19 cellular contexts compared by ENCODE assay signal in the genomic region with DNA sequence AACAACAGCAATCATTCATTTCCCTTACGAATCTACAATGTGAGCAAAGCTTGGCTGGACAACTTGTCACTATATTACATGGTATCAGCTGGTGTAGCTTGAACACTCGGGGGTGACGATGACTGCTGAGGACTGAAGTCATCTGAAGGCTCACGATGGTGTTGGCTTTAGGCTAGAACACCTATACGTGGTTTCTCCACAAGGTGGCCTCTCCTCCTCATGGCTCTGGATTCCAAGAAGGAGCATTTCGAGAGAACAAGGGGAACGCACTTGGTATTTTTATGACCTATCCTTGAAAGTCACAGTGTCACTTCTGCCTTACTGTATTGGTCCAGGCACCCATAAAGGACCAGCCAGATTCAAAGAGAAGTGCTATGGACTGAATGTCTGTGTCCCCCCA. TPM values are rescaled to one million over a fixed set of nuclear protein-coding genes. Genes with fewer than 3 reads are reported as not detected.
A peak's percentile ranks its signal among the peaks of the same experiment; 100 is the strongest.
DNase-seq lines count a peak whose midpoint lies in the region; ATAC-seq and TF ChIP-seq lines count a peak whose summit lies in the region.
"Had no signal": no experiment of that assay in that cellular context is flagged by ENCODE, and none has a peak within 500 bp of the region (broad histone marks: within the 10 kb centered on the region; RNA-seq: fewer than 3 reads in every experiment).

No MANE protein-coding gene starts in this region.

- H3K27ac Mint-ChIP-seq in neural crest cell (ENCODE audit: unreplicated experiment), result no peak overlapping the region
- H3K27ac Mint-ChIP-seq: activated T-helper 17 cell treated with anti-CD3 and anti-CD28 coated beads, Interleukin-2, amount 50 U/mL, for 72 hours had no signal

- H3K4me3 Mint-ChIP-seq in neural crest cell, result no peak overlapping the region
- H3K4me3 Mint-ChIP-seq: activated T-helper 17 cell treated with anti-CD3 and anti-CD28 coated beads, Interleukin-2, amount 50 U/mL, for 72 hours had no signal

- DNase-seq in NAMALWA (ENCODE audit: low spot score) (peak; percentile 22), dermis blood vessel endothelial cell (peak; percentile 46), neural crest cell (ENCODE audit: low read depth, low spot score) (no peak), GM03348 (ENCODE audit: low spot score) (no peak), HCEC 1CT (no peak)
- DNase-seq: heart right ventricle; kidney glomerular epithelial cell; midbrain; NCI-H1694; NCI-H446 treated with DMSO at 0.1 percent for 48 hours; occipital lobe; stimulated activated CD4-positive, alpha-beta T cell treated with anti-CD3 and anti-CD28 coated beads, Interleukin-4, amount 100 ng/mL, for 1 hour; stimulated activated CD8-positive, alpha-beta memory T cell treated with anti-CD3 and anti-CD28 coated beads, Interleukin-4, amount 100 ng/mL, for 48 hours had no signal

- no peaks in the 10 kb centered on the region for H3K36me3 Mint-ChIP-seq in neural crest cell (ENCODE audit: low read depth)

- peaks cover 20% of the 10 kb centered on the region for H3K4me1 Mint-ChIP-seq in neural crest cell
- H3K4me1 Mint-ChIP-seq: activated T-helper 17 cell treated with anti-CD3 and anti-CD28 coated beads, Interleukin-2, amount 50 U/mL, for 72 hours had no signal

- no peak for ATAC-seq in HG03196 (IDR thresholded peaks at IDR 0.05; ENCODE audit: unreplicated experiment)
- ATAC-seq: activated T-helper 17 cell treated with anti-CD3 and anti-CD28 coated beads, Interleukin-2, amount 50 U/mL, for 72 hours; heart right ventricle had no signal

- TF ChIP-seq CTCF in GM12873 (IDR thresholded peaks at IDR 0.05; ENCODE audit: insufficient read depth, low read depth, low read length, missing control alignments) (peak; percentile 36), neural crest cell (conservative IDR thresholded peaks at IDR 0.05) (peak; percentile 15)

- H3K27me3 Mint-ChIP-seq in neural crest cell (ENCODE audit: low read depth), result no peaks in the 10 kb centered on the region

- H3K9me3 Mint-ChIP-seq in neural crest cell, result no peaks in the 10 kb centered on the region
- H3K9me3 Mint-ChIP-seq: activated T-helper 17 cell treated with anti-CD3 and anti-CD28 coated beads, Interleukin-2, amount 50 U/mL, for 72 hours had no signal

RNA-seq across cellular contexts. Expression of a gene that starts 37.5 kb away (rescaled TPM):
- total RNA-seq in dermis blood vessel endothelial cell, result under 0.01 TPM in 1 of 2 replicates, not detected in the other
- 0.09 TPM in 1 of 2 replicates, not detected in the other for total RNA-seq in neural crest cell
- total RNA-seq: activated CD8-positive, alpha-beta memory T cell treated with anti-CD3 and anti-CD28 coated beads for 36 hours; activated T-helper 17 cell treated with anti-CD3 and anti-CD28 coated beads, Interleukin-2, amount 50 U/mL, for 72 hours; G401; heart right ventricle; occipital lobe; thoracic aorta had no signal

Comparison
In these comparisons a context has a peak if more than half of its experiments do, and no peak if none do; other contexts are left out.
1. DNase-seq: peak in NAMALWA (single experiment) and dermis blood vessel endothelial cell (single experiment); none in neural crest cell (single experiment), GM03348 (single experiment) and HCEC 1CT (single experiment).